1 cellular context compared by ENCODE assay signal in the genomic region with DNA sequence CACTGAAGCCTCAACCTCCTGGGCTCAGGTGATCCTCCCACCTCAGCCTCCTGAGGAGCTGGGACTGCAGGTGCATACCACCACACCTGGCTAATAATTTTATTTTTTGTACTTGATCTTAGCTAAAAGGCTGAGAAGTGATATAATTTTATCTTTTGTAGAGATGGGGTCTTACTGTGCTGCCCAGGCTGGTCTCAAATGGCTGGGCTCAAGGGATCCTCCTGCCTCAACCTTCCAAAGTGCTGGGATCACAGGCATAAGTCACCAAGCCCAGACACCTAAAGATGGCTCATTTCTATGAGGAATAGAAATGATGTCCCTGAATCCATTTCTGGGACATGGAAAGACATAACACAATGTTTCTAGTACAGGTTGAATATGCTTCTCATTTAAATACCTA.
A peak's percentile ranks its signal among the peaks of the same experiment; 100 is the strongest.
TF ChIP-seq lines count a peak whose summit lies in the region.

No MANE protein-coding gene starts in this region.

TF ChIP-seq in HepG2, 621 proteins besides CTCF, POLR2A, EP300 and RAD21:
- TF ChIP-seq SP2 (CRISPR knock-in tag; IDR thresholded peaks at IDR 0.05) = no peak
- TF ChIP-seq KLF16 (CRISPR knock-in tag; IDR thresholded peaks at IDR 0.05) = no peak
- TF ChIP-seq ZNF121 (CRISPR knock-in tag; IDR thresholded peaks at IDR 0.05) = peak; percentile 89
- no peak for TF ChIP-seq PHF8 (CRISPR knock-in tag; IDR thresholded peaks at IDR 0.05)
- TF ChIP-seq, protein P1, sequence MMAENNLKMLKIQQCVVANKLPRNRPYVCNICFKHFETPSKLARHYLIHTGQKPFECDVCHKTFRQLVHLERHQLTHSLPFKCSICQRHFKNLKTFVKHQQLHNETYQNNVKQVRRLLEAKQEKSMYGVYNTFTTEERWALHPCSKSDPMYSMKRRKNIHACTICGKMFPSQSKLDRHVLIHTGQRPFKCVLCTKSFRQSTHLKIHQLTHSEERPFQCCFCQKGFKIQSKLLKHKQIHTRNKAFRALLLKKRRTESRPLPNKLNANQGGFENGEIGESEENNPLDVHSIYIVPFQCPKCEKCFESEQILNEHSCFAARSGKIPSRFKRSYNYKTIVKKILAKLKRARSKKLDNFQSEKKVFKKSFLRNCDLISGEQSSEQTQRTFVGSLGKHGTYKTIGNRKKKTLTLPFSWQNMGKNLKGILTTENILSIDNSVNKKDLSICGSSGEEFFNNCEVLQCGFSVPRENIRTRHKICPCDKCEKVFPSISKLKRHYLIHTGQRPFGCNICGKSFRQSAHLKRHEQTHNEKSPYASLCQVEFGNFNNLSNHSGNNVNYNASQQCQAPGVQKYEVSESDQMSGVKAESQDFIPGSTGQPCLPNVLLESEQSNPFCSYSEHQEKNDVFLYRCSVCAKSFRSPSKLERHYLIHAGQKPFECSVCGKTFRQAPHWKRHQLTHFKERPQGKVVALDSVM (CRISPR knock-in tag; IDR thresholded peaks at IDR 0.05) = peak; percentile 8
